9 cellular contexts compared by ENCODE assay signal in genomic region chr3:120741320-120741719, GRCh38. TPM values are rescaled to one million over a fixed set of nuclear protein-coding genes. Genes with fewer than 3 reads are reported as not detected.
DNase-seq lines count a peak whose midpoint lies in the region; ATAC-seq and TF ChIP-seq lines count a peak whose summit lies in the region.
"Had no signal": no experiment of that assay in that cellular context is flagged by ENCODE, and none has a peak within 500 bp of the region (broad histone marks: within the 10 kb centered on the region; RNA-seq: fewer than 3 reads in every experiment).

No MANE protein-coding gene starts in this region.

- H3K27ac ChIP-seq in tibial artery = no peak overlapping the region

- intact Hi-C loops in activated naive CD4-positive, alpha-beta T cell treated with anti-CD3 and anti-CD28 coated beads for 36 hours (cut with micrococcal nuclease) = loop anchor here (10.0 kb wide), 3 partner anchors 1093 to 1517 kb away; partner anchors contain the start of genes EAF2, IQCB1, POGLUT1 and TMEM39A
- intact Hi-C loops in tibial artery (cut with DNase I; ENCODE audit: low total_unique reads) = loop anchor here (5.0 to 10.0 kb wide), 4 partner anchors 144 to 1003 kb away; partner anchors contain the start of genes GOLGB1, GSK3B and NDUFB4

- H3K36me3 Mint-ChIP-seq in activated naive CD4-positive, alpha-beta T cell treated with anti-CD3 and anti-CD28 coated beads for 36 hours (ENCODE audit: low read depth) = peaks cover 3% of the 10 kb centered on the region
- H3K36me3 Mint-ChIP-seq in activated T-helper 17 cell treated with anti-CD3 and anti-CD28 coated beads, Interleukin-2, amount 50 U/mL, for 72 hours (ENCODE audit: low read depth) = peaks cover 17% of the 10 kb centered on the region

- peak overlapping the region; percentile 60 for H3K27ac Mint-ChIP-seq in activated naive CD4-positive, alpha-beta T cell treated with anti-CD3 and anti-CD28 coated beads for 36 hours
- peak overlapping the region; percentile 91 for H3K27ac Mint-ChIP-seq in activated T-helper 17 cell treated with anti-CD3 and anti-CD28 coated beads, Interleukin-2, amount 50 U/mL, for 72 hours

- peak overlapping the region; percentile 90 for H3K4me3 Mint-ChIP-seq in activated naive CD4-positive, alpha-beta T cell treated with anti-CD3 and anti-CD28 coated beads for 36 hours
- peak overlapping the region; percentile 94 for H3K4me3 Mint-ChIP-seq in activated T-helper 17 cell treated with anti-CD3 and anti-CD28 coated beads, Interleukin-2, amount 50 U/mL, for 72 hours

- no peak for TF ChIP-seq CTCF in kidney epithelial cell (IDR thresholded peaks at IDR 0.05; ENCODE audit: insufficient read depth, low read length, poor library complexity, severe bottlenecking)
- TF ChIP-seq CTCF in tibial artery (IDR thresholded peaks at IDR 0.05) = no peak
- no peak for TF ChIP-seq CTCF in GM13976 (IDR thresholded peaks at IDR 0.05; ENCODE audit: borderline replicate concordance, control extremely low read depth, extremely low read depth, insufficient read depth, missing control alignments)

- H3K36me3 ChIP-seq in kidney epithelial cell (ENCODE audit: control insufficient read depth, insufficient read depth, low read length) (no peaks in the 10 kb centered on the region), tibial artery (peaks cover 12 to 16% (median 15%) of the 10 kb centered on the region in 3 donors)

- no peaks in the 10 kb centered on the region for H3K27me3 Mint-ChIP-seq in activated naive CD4-positive, alpha-beta T cell treated with anti-CD3 and anti-CD28 coated beads for 36 hours (ENCODE audit: low read depth)
- H3K27me3 Mint-ChIP-seq in activated T-helper 17 cell treated with anti-CD3 and anti-CD28 coated beads, Interleukin-2, amount 50 U/mL, for 72 hours = no peaks in the 10 kb centered on the region

- peaks cover 32% of the 10 kb centered on the region for H3K4me1 Mint-ChIP-seq in activated naive CD4-positive, alpha-beta T cell treated with anti-CD3 and anti-CD28 coated beads for 36 hours (ENCODE audit: low read depth)
- H3K4me1 Mint-ChIP-seq in activated T-helper 17 cell treated with anti-CD3 and anti-CD28 coated beads, Interleukin-2, amount 50 U/mL, for 72 hours = peaks cover 19% of the 10 kb centered on the region

- CTCF ChIA-PET in activated naive CD4-positive, alpha-beta T cell treated with anti-CD3 and anti-CD28 coated beads for 36 hours (lab: Charles Lee) = interaction anchor here (2.0 kb wide), 1 partner anchor 53 kb away, joined by 7 read pairs; no protein-coding TSS in a partner anchor

- H3K9me3 ChIP-seq in tibial artery = no peaks in the 10 kb centered on the region

- in situ Hi-C loops in GM13976 (cut with MboI; ENCODE audit: low sequenced_read_pairs, unreplicated experiment) = no loop called here

- no peak for DNase-seq in activated naive CD4-positive, alpha-beta T cell treated with anti-CD3 and anti-CD28 coated beads for 36 hours
- DNase-seq in activated naive CD4-positive, alpha-beta T cell treated with Interleukin-2 at 50 U/mL for 16 hours = no peak
- DNase-seq in kidney epithelial cell (ENCODE audit: low read depth) (no peak), tibial artery (no peak), GM13976 (ENCODE audit: low spot score) (no peak), islet precursor cell (no peak)
- DNase-seq: stimulated activated naive CD4-positive, alpha-beta T cell had no signal

- H3K4me3 ChIP-seq in kidney epithelial cell (ENCODE audit: low read depth, low read length) = peak overlapping the region; percentile 97
- peak overlapping the region; percentile 68 to 93 for H3K4me3 ChIP-seq in tibial artery

- H3K4me1 ChIP-seq in tibial artery = peaks cover 0 to 18% (median 12%) of the 10 kb centered on the region in 4 donors

- peaks cover 2% of the 10 kb centered on the region for H3K9me3 Mint-ChIP-seq in activated naive CD4-positive, alpha-beta T cell treated with anti-CD3 and anti-CD28 coated beads for 36 hours
- H3K9me3 Mint-ChIP-seq in activated T-helper 17 cell treated with anti-CD3 and anti-CD28 coated beads, Interleukin-2, amount 50 U/mL, for 72 hours = peaks cover 6% of the 10 kb centered on the region

- H3K27me3 ChIP-seq in kidney epithelial cell (ENCODE audit: control insufficient read depth, insufficient read depth, low read length) (no peaks in the 10 kb centered on the region), tibial artery (no peaks in the 10 kb centered on the region)

- ATAC-seq in activated T-helper 17 cell treated with anti-CD3 and anti-CD28 coated beads, Interleukin-2, amount 50 U/mL, for 72 hours (replicated peaks) = no peak
- no peak for ATAC-seq in HG03354 (IDR thresholded peaks at IDR 0.05; ENCODE audit: poor library complexity, severe bottlenecking, unreplicated experiment)

RNA-seq across cellular contexts. Expression of gene RABL3, which starts 1.0 kb away (rescaled TPM):
- total RNA-seq in activated naive CD4-positive, alpha-beta T cell treated with anti-CD3 and anti-CD28 coated beads for 36 hours = 10 to 100 TPM; 34.7 to 36.8 TPM
- 10 to 100 TPM; 36.8 to 46.0 TPM for total RNA-seq in activated T-helper 17 cell treated with anti-CD3 and anti-CD28 coated beads, Interleukin-2, amount 50 U/mL, for 72 hours
- 12.4 and 16.6 TPM in 2 replicates for total RNA-seq in kidney epithelial cell

RNA-seq across cellular contexts. Expression of gene GTF2E1, which starts 1.2 kb away (rescaled TPM):
- 10 to 100 TPM; 13.2 TPM for total RNA-seq in activated naive CD4-positive, alpha-beta T cell treated with anti-CD3 and anti-CD28 coated beads for 36 hours
- total RNA-seq in activated T-helper 17 cell treated with anti-CD3 and anti-CD28 coated beads, Interleukin-2, amount 50 U/mL, for 72 hours = 10 to 100 TPM; 11.1 to 20.2 TPM
- 19.2 and 20.0 TPM in 2 replicates for total RNA-seq in kidney epithelial cell

RNA-seq across cellular contexts. Expression of gene HGD, which starts 59.3 kb away (rescaled TPM):
- not detected for total RNA-seq in activated naive CD4-positive, alpha-beta T cell treated with anti-CD3 and anti-CD28 coated beads for 36 hours
- 1 to 10 TPM in 1 of 2 donors, under 1 TPM in 1; 0.82 to 3.4 TPM for total RNA-seq in activated T-helper 17 cell treated with anti-CD3 and anti-CD28 coated beads, Interleukin-2, amount 50 U/mL, for 72 hours
- 0.88 and 1.2 TPM in 2 replicates for total RNA-seq in kidney epithelial cell
